ENCODE assay signal across 8 cellular contexts in the genomic region with DNA sequence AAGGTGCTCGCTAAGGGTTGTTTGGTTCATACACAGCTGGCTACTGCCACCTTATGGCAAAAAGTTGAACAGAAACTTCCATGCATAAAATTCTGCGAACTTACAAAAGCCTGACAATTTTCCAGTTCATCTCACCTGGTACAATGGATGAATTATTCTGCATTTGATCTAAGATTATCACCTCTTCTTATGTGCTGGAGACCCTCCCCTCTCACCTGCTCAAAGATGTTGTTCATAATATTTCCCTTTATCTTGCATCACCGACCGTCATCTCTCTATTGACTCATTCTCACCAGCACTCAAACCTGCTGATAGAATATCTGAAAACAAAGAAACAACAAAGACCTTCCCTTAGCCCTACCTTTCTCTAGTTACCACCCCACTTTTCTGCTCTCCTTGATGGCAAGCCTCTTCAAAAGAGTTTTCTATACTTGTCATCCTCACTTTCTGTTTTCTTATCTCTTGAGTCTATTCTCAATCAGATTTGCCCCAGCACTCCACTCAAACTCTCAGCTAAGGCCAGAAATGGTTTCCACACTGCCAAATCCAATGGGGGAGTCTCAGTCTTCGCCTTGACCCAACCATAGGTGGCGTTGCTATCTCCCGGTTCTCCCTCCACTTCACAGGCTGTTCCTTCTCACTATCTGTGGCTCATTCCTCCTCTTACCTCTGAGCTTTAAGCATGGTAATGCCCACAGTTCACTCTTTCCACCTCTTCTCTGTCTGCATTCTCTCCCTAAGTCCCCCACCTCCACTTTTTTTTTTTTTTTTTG. TPM values are rescaled to one million over a fixed set of nuclear protein-coding genes. Genes with fewer than 3 reads are reported as not detected.
DNase-seq lines count a peak whose midpoint lies in the region; ATAC-seq and FAIRE-seq lines count a peak whose summit lies in the region.

No MANE protein-coding gene starts in this region.

- no peak overlapping the region for H3K4me2 ChIP-seq in Karpas-422 (ENCODE audit: low read depth, low read length, poor library complexity, severe bottlenecking)

- no peaks in the 10 kb centered on the region for H3K79me2 ChIP-seq in Karpas-422 (ENCODE audit: low read length)

- no peak overlapping the region for H2AFZ ChIP-seq in Karpas-422 (ENCODE audit: low read length)

- H3K4me1 ChIP-seq in Karpas-422 (ENCODE audit: low read length) (peaks cover 8% of the 10 kb centered on the region), duodenal mucosa (ENCODE audit: control insufficient read depth in 1 of 2, insufficient read depth in 2 of 2, low read length in 2 of 2) (peaks cover 3 to 9% of the 10 kb centered on the region in 2 donors)

- ATAC-seq in GM18502 (IDR thresholded peaks at IDR 0.05; ENCODE audit: poor library complexity, unreplicated experiment) = no peak

- H3K36me3 ChIP-seq in Karpas-422 (ENCODE audit: insufficient read depth, low read length) = no peaks in the 10 kb centered on the region
- peaks cover 10 to 19% of the 10 kb centered on the region in 2 donors for H3K36me3 ChIP-seq in duodenal mucosa (ENCODE audit: control insufficient read depth in 1 of 2, insufficient read depth in 2 of 2, low read length in 2 of 2)

- H3K9me2 ChIP-seq in Karpas-422 (replicated peaks; ENCODE audit: insufficient read depth, low read length) = no peaks in the 10 kb centered on the region

- DNase-seq in activated gamma-delta T cell treated with Interleukin-2 at 50 U/mL for 16 hours = peak; percentile 26
- no peak for DNase-seq in activated gamma-delta T cell (lab: John Stamatoyannopoulos, UW)
- peak; percentile 83 for DNase-seq in Karpas-422
- peak; percentile 49 for DNase-seq in SKM-1 treated with dmso at 0.1 percent for 144 hours (lab: John Stamatoyannopoulos, UW; ENCODE audit: unreplicated experiment)
- DNase-seq in medulla oblongata (ENCODE audit: extremely low spot score) = peak; percentile 69
- peak; percentile 44 for DNase-seq in urothelium cell line (ENCODE audit: low spot score)

- H3K4me3 ChIP-seq in Karpas-422 (ENCODE audit: low read length) (no peak overlapping the region), duodenal mucosa (ENCODE audit: low read depth in 1 of 2, low read length in 2 of 2) (peak overlapping the region; percentile 50 to 53)

- H3K9me3 ChIP-seq in Karpas-422 (ENCODE audit: low read length) (no peaks in the 10 kb centered on the region), duodenal mucosa (ENCODE audit: control insufficient read depth in 1 of 2, low read length in 2 of 2) (no peaks in the 10 kb centered on the region)

- no peak for FAIRE-seq in urothelium cell line (lab: Jason Lieb, UNC)

- H3K27me3 ChIP-seq in Karpas-422 (ENCODE audit: low read length) = no peaks in the 10 kb centered on the region
- peaks cover 0 to 3% of the 10 kb centered on the region in 2 donors for H3K27me3 ChIP-seq in duodenal mucosa (ENCODE audit: control insufficient read depth in 1 of 2, insufficient read depth in 2 of 2, low read length in 2 of 2)

- H4K20me1 ChIP-seq in Karpas-422 (ENCODE audit: insufficient read depth, low read depth, low read length) = no peaks in the 10 kb centered on the region

- H3K9ac ChIP-seq in Karpas-422 (ENCODE audit: low read length) (no peak overlapping the region), duodenal mucosa (ENCODE audit: low read depth in 1 of 2, low read length in 2 of 2) (no peak overlapping the region)

- H3K27ac ChIP-seq in Karpas-422 (ENCODE audit: low read length) (no peak overlapping the region), duodenal mucosa (ENCODE audit: low read depth, low read length) (no peak overlapping the region)

RNA-seq across cellular contexts. Expression of gene SNRNP48, which starts 25.8 kb away (rescaled TPM):
- 8.3 and 13.7 TPM in 2 replicates for total RNA-seq in Karpas-422 (2014; rRNA removed; shearing (Covaris generic); ENCODE audit: low replicate concordance)
